ENCODE assay signal across 1 cellular context in the genomic region with DNA sequence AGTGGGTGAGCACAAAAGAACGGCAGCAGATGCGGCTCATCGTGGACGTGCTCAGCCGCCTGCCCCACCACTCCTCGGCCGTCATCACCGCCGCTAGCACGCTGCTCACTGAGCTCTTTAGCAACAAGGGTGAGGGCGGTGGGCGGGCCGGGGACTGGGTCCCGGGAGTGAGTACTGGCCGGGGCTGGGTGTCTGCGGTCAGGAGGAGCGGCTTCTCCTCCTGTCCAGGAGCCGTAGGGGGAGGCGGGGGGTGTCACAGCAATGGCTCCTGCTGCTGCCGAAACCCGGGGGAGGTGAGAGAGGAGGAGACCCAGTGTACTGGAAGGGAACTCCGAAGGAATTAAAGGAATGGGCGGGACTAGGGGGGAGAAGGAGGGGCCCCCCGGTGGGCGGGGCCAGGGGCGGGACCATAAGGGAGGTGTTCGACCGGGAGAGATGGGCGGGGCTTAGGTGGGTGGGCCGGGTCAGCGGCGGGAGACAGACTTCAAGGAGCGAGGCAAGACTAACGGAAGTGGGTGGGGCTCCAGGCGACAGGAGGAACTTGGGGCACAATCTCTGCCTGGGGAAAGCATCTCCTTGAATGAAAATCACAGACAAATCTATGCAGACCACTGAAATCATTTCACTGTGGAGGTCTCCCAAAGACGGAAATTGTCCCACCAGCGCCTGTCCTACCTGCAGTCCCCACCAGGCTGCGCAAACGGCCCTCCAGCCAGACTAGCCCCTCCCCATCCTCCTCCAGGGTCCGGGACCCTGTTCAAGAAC.
TF ChIP-seq lines count a peak whose summit lies in the region.

No MANE protein-coding gene starts in this region.

TF ChIP-seq in HCT116, 20 proteins besides CTCF, POLR2A, EP300 and RAD21 (continued from another document):
- TF ChIP-seq, protein P1, sequence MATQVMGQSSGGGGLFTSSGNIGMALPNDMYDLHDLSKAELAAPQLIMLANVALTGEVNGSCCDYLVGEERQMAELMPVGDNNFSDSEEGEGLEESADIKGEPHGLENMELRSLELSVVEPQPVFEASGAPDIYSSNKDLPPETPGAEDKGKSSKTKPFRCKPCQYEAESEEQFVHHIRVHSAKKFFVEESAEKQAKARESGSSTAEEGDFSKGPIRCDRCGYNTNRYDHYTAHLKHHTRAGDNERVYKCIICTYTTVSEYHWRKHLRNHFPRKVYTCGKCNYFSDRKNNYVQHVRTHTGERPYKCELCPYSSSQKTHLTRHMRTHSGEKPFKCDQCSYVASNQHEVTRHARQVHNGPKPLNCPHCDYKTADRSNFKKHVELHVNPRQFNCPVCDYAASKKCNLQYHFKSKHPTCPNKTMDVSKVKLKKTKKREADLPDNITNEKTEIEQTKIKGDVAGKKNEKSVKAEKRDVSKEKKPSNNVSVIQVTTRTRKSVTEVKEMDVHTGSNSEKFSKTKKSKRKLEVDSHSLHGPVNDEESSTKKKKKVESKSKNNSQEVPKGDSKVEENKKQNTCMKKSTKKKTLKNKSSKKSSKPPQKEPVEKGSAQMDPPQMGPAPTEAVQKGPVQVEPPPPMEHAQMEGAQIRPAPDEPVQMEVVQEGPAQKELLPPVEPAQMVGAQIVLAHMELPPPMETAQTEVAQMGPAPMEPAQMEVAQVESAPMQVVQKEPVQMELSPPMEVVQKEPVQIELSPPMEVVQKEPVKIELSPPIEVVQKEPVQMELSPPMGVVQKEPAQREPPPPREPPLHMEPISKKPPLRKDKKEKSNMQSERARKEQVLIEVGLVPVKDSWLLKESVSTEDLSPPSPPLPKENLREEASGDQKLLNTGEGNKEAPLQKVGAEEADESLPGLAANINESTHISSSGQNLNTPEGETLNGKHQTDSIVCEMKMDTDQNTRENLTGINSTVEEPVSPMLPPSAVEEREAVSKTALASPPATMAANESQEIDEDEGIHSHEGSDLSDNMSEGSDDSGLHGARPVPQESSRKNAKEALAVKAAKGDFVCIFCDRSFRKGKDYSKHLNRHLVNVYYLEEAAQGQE (IDR thresholded peaks at IDR 0.05; ENCODE audit: low read depth), result no peak
- TF ChIP-seq TCF7L2 (IDR thresholded peaks at IDR 0.05; ENCODE audit: borderline replicate concordance, extremely low read depth, insufficient read depth, insufficient read length) (peak; percentile 54), EZH2phosphoT487 (IDR thresholded peaks at IDR 0.05; ENCODE audit: borderline replicate concordance) (no peak), JUND (IDR thresholded peaks at IDR 0.05) (no peak), ZNF274 (IDR thresholded peaks at IDR 0.05; ENCODE audit: low read depth, low read length) (no peak), POLR2AphosphoS5 (IDR thresholded peaks at IDR 0.05; ENCODE audit: low read depth, low read length) (peak; percentile 89), EGR1 (IDR thresholded peaks at IDR 0.05; ENCODE audit: low read depth) (peak; percentile 50; the same call in 1 of the 2 replicates), EZH2 (IDR thresholded peaks at IDR 0.05) (no peak), ZFX (IDR thresholded peaks at IDR 0.05) (no peak)
- TF ChIP-seq, protein P2, sequence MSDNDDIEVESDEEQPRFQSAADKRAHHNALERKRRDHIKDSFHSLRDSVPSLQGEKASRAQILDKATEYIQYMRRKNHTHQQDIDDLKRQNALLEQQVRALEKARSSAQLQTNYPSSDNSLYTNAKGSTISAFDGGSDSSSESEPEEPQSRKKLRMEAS (IDR thresholded peaks at IDR 0.05), result peak; percentile 65
